26 cellular contexts compared by ENCODE assay signal in genomic region chr6:54491431-54491830, GRCh38.
DNase-seq lines count a peak whose midpoint lies in the region; ATAC-seq and TF ChIP-seq lines count a peak whose summit lies in the region.
"Had no signal": no experiment of that assay in that cellular context is flagged by ENCODE, and none has a peak within 500 bp of the region (broad histone marks: within the 10 kb centered on the region; RNA-seq: fewer than 3 reads in every experiment).

No MANE protein-coding gene starts in this region.

- H3K9me3 ChIP-seq in smooth muscle cell (replicated peaks; ENCODE audit: low read depth) (no peaks in the 10 kb centered on the region), Caco-2 (peaks cover 3% of the 10 kb centered on the region; the same call in 1 of the 2 replicates), prostate gland (no peaks in the 10 kb centered on the region)
- H3K9me3 ChIP-seq: SJSA1 had no signal

- H4K20me1 ChIP-seq in smooth muscle cell (ENCODE audit: low read depth): no peaks in the 10 kb centered on the region

- TF ChIP-seq CTCF in smooth muscle cell (IDR thresholded peaks at IDR 0.05; ENCODE audit: borderline replicate concordance, insufficient read depth, poor library complexity, severe bottlenecking): no peak
- TF ChIP-seq CTCF in Caco-2 (IDR thresholded peaks at IDR 0.05; ENCODE audit: insufficient read depth in 1 of 2, low read depth in 1 of 2, low read length in 1 of 2, severe bottlenecking in 1 of 2, unreplicated experiment in 1 of 2): no peak
- no peak for TF ChIP-seq CTCF in prostate gland (IDR thresholded peaks at IDR 0.05)

- intact Hi-C loops in Caco-2 (cut with micrococcal nuclease; ENCODE audit: unreplicated experiment): no loop called here
- intact Hi-C loops in prostate gland (cut with DNase I): no loop called here

- no peaks in the 10 kb centered on the region for H3F3A ChIP-seq in smooth muscle cell (ENCODE audit: low read depth)

- H3K27me3 ChIP-seq in smooth muscle cell (ENCODE audit: low read depth) (no peaks in the 10 kb centered on the region), Caco-2 (replicated peaks; ENCODE audit: control insufficient read depth, insufficient read depth, low read length) (no peaks in the 10 kb centered on the region), prostate gland (replicated peaks; ENCODE audit: insufficient read depth) (no peaks in the 10 kb centered on the region)
- H3K27me3 ChIP-seq: gastroesophageal sphincter, SJSA1 had no signal

- TF ChIP-seq POLR2A in prostate gland (IDR thresholded peaks at IDR 0.05): no peak

- peak overlapping the region; percentile 83 for H3K9ac ChIP-seq in smooth muscle cell (ENCODE audit: low read depth)

- peaks cover 12% of the 10 kb centered on the region for H3K4me1 Mint-ChIP-seq in Caco-2 (ENCODE audit: low read depth, unreplicated experiment)
- H3K4me1 Mint-ChIP-seq: activated CD4-positive, alpha-beta memory T cell treated with anti-CD3 and anti-CD28 coated beads, Interleukin-2, amount 10 ng/mL, durations not matched to agents 7 days and 5 days; naive thymus-derived CD8-positive, alpha-beta T cell; T-cell had no signal

- DNase-seq in M059J (ENCODE audit: low read depth) (peak; percentile 71), epithelial cell of prostate (ENCODE audit: low read depth, low spot score) (peak; percentile 96), smooth muscle cell (lab: John Stamatoyannopoulos, UW; ENCODE audit: unreplicated experiment) (no peak), Caco-2 (no peak), putamen (ENCODE audit: low spot score) (no peak), prostate gland (ENCODE audit: low spot score) (no peak)
- DNase-seq: activated CD4-positive, alpha-beta memory T cell treated with anti-CD3 and anti-CD28 coated beads, Interleukin-2, amount 10 ng/mL, durations not matched to agents 7 days and 5 days; activated CD8-positive, alpha-beta memory T cell treated with anti-CD3 and anti-CD28 coated beads, Interleukin-2, amount 50 U/mL, for 48 hours; activated naive CD4-positive, alpha-beta T cell treated with anti-CD3 and anti-CD28 coated beads, Interleukin-2, amount 50 U/mL, for 16 hours; amygdala; effector memory CD8-positive, alpha-beta T cell; hippocampal formation; left ventricle myocardium inferior; naive thymus-derived CD8-positive, alpha-beta T cell; NCI-H1092 treated with DMSO at 0.1 percent for 48 hours; NCI-H1930; NCI-H526; nucleus accumbens; psoas muscle; stimulated activated naive CD4-positive, alpha-beta T cell; T-cell had no signal

- no peak overlapping the region for H3K4me3 Mint-ChIP-seq in Caco-2 (ENCODE audit: unreplicated experiment)
- H3K4me3 Mint-ChIP-seq: activated CD4-positive, alpha-beta memory T cell treated with anti-CD3 and anti-CD28 coated beads, Interleukin-2, amount 10 ng/mL, durations not matched to agents 7 days and 5 days; effector memory CD8-positive, alpha-beta T cell; naive thymus-derived CD8-positive, alpha-beta T cell; T-cell had no signal

- no peaks in the 10 kb centered on the region for H3K79me2 ChIP-seq in smooth muscle cell (ENCODE audit: low read depth)

- H3K4me1 ChIP-seq in smooth muscle cell (ENCODE audit: low read depth): no peaks in the 10 kb centered on the region
- peaks cover 13% of the 10 kb centered on the region for H3K4me1 ChIP-seq in Caco-2
- H3K4me1 ChIP-seq in prostate gland (replicated peaks): no peaks in the 10 kb centered on the region
- H3K4me1 ChIP-seq: gastroesophageal sphincter, left ventricle myocardium inferior, psoas muscle, SJSA1 had no signal

- H3K36me3 Mint-ChIP-seq in Caco-2 (ENCODE audit: insufficient read depth, unreplicated experiment): no peaks in the 10 kb centered on the region
- H3K36me3 Mint-ChIP-seq: T-cell had no signal

- no TSS peak for BruUV-seq in Caco-2 (replicated peaks; lab: Mats Ljungman, UMichigan)

- H3K27ac ChIP-seq in epithelial cell of prostate (peak overlapping the region; percentile 79), smooth muscle cell (ENCODE audit: low read depth) (peak overlapping the region; percentile 92), prostate gland (no peak overlapping the region)
- H3K27ac ChIP-seq: C4-2B, gastroesophageal sphincter, left ventricle myocardium inferior, psoas muscle, SJSA1 had no signal

- CTCF ChIA-PET in Caco-2 (lab: Charles Lee): interaction anchor here (0.5 kb wide), 1 partner anchor 1747 kb away, joined by 3 read pairs; no protein-coding TSS in a partner anchor

- H3K27me3 Mint-ChIP-seq in Caco-2 (ENCODE audit: insufficient read depth, unreplicated experiment): peaks cover 3% of the 10 kb centered on the region
- H3K27me3 Mint-ChIP-seq: activated CD4-positive, alpha-beta memory T cell treated with anti-CD3 and anti-CD28 coated beads, Interleukin-2, amount 10 ng/mL, durations not matched to agents 7 days and 5 days; effector memory CD8-positive, alpha-beta T cell; T-cell had no signal

- H3K27ac Mint-ChIP-seq in Caco-2 (ENCODE audit: unreplicated experiment): no peak overlapping the region
- H3K27ac Mint-ChIP-seq: activated CD4-positive, alpha-beta memory T cell treated with anti-CD3 and anti-CD28 coated beads, Interleukin-2, amount 10 ng/mL, durations not matched to agents 7 days and 5 days; effector memory CD8-positive, alpha-beta T cell; naive thymus-derived CD8-positive, alpha-beta T cell; T-cell had no signal

- WGBS in smooth muscle cell (ENCODE audit: low lambda C conversion rate): 73% methylated on average over 3 of the region's 3 CpGs
- WGBS in prostate gland: 89% methylated on average over 3 of the region's 3 CpGs

- no peak overlapping the region for H3K4me2 ChIP-seq in smooth muscle cell

- ATAC-seq in GM21423 (IDR thresholded peaks at IDR 0.05; ENCODE audit: unreplicated experiment): peak; percentile 67
- ATAC-seq: activated CD4-positive, CD25-positive, alpha-beta regulatory T cell treated with anti-CD3 and anti-CD28 coated beads, Interleukin-2, amount 50 U/mL, for 24 hours; effector memory CD8-positive, alpha-beta T cell; gastroesophageal sphincter; naive thymus-derived CD8-positive, alpha-beta T cell; psoas muscle; T-cell had no signal

- H2AFZ ChIP-seq in smooth muscle cell (ENCODE audit: low read depth): no peak overlapping the region

- no peaks in the 10 kb centered on the region for H3K36me3 ChIP-seq in smooth muscle cell (ENCODE audit: low read depth)
- H3K36me3 ChIP-seq in Caco-2 (ENCODE audit: control insufficient read depth, insufficient read depth, low read length): no peaks in the 10 kb centered on the region
- H3K36me3 ChIP-seq in prostate gland: no peaks in the 10 kb centered on the region
- H3K36me3 ChIP-seq: gastroesophageal sphincter, left ventricle myocardium inferior, SJSA1 had no signal

- H3K9me3 Mint-ChIP-seq in Caco-2 (ENCODE audit: unreplicated experiment): peaks cover 39% of the 10 kb centered on the region

- H3K4me3 ChIP-seq in smooth muscle cell (no peak overlapping the region), Caco-2 (ENCODE audit: low read depth, low read length) (no peak overlapping the region), prostate gland (no peak overlapping the region)
- H3K4me3 ChIP-seq: gastroesophageal sphincter, left ventricle myocardium inferior, psoas muscle, SJSA1 had no signal

- POLR2A ChIA-PET in Caco-2 (lab: Charles Lee): no interaction called here

Comparison
In these comparisons a context has a peak if more than half of its experiments do, and no peak if none do; other contexts are left out.
1. DNase-seq: peak in M059J (single experiment) and epithelial cell of prostate (single experiment); none in smooth muscle cell (single experiment), Caco-2 (0 of 2), putamen (single experiment) and prostate gland (single experiment).
2. H3K27ac ChIP-seq: peak in epithelial cell of prostate (single experiment) and smooth muscle cell (single experiment); none in prostate gland (0 of 2).